1 cellular context compared by ENCODE assay signal in genomic region chr17:193841-194806, GRCh38.
A peak's percentile ranks its signal among the peaks of the same experiment; 100 is the strongest.
TF ChIP-seq lines count a peak whose summit lies in the region.

No MANE protein-coding gene starts in this region.

TF ChIP-seq in HepG2, 621 proteins besides CTCF, POLR2A, EP300 and RAD21 (continued from another document and continues in another):
- TF ChIP-seq HNF1B (CRISPR knock-in tag; IDR thresholded peaks at IDR 0.05) (peak; percentile 79), ZNF878 (CRISPR knock-in tag; IDR thresholded peaks at IDR 0.05) (no peak), KLF12 (CRISPR knock-in tag; IDR thresholded peaks at IDR 0.05; ENCODE audit: borderline replicate concordance) (no peak), RFX1 (IDR thresholded peaks at IDR 0.05) (no peak), ZNF101 (CRISPR knock-in tag; IDR thresholded peaks at IDR 0.05; ENCODE audit: borderline replicate concordance, low read depth) (no peak), SETDB1 (CRISPR knock-in tag; IDR thresholded peaks at IDR 0.05; ENCODE audit: borderline replicate concordance) (0 out of 2 replicates have a peak, but pooled peaks have one; percentile 54), IKZF1 (IDR thresholded peaks at IDR 0.05) (no peak), ZEB1 (IDR thresholded peaks at IDR 0.05; ENCODE audit: insufficient replicate concordance, low read depth) (no peak), ZFP36L1 (CRISPR knock-in tag; IDR thresholded peaks at IDR 0.05) (no peak), MED8 (CRISPR knock-in tag; IDR thresholded peaks at IDR 0.05; ENCODE audit: insufficient replicate concordance) (no peak), ZNF256 (CRISPR knock-in tag; conservative IDR thresholded peaks at IDR 0.05) (no peak), ZNF292 (CRISPR knock-in tag; IDR thresholded peaks at IDR 0.05; ENCODE audit: borderline replicate concordance, low read depth) (no peak), SP1 (IDR thresholded peaks at IDR 0.05) (no peak), SP1 (CRISPR knock-in tag; IDR thresholded peaks at IDR 0.05) (no peak), ZNF3 (CRISPR knock-in tag; IDR thresholded peaks at IDR 0.05) (0 out of 2 replicates have a peak, but pooled peaks have one; percentile 69), DDIT3 (CRISPR knock-in tag; IDR thresholded peaks at IDR 0.05) (no peak), LCORL (IDR thresholded peaks at IDR 0.05) (no peak), LCORL (CRISPR knock-in tag; IDR thresholded peaks at IDR 0.05) (peak; percentile 79), ZNF781 (CRISPR knock-in tag; IDR thresholded peaks at IDR 0.05; ENCODE audit: borderline replicate concordance, not compliant biosample characterization) (no peak), ZNF639 (CRISPR knock-in tag; conservative IDR thresholded peaks at IDR 0.05) (no peak), TAF1 (CRISPR knock-in tag; IDR thresholded peaks at IDR 0.05) (no peak), ZNF746 (CRISPR knock-in tag; IDR thresholded peaks at IDR 0.05) (no peak), TEF (CRISPR knock-in tag; IDR thresholded peaks at IDR 0.05) (no peak), TCF7L2 (IDR thresholded peaks at IDR 0.05; ENCODE audit: low read depth, low read length) (no peak), ZNF274 (CRISPR knock-in tag; IDR thresholded peaks at IDR 0.05) (peak; percentile 1; the same call in 1 of the 2 replicates), ZNF577 (CRISPR knock-in tag; IDR thresholded peaks at IDR 0.05; ENCODE audit: borderline replicate concordance, low read depth) (no peak), ZNF570 (CRISPR knock-in tag; IDR thresholded peaks at IDR 0.05; ENCODE audit: borderline replicate concordance) (no peak), ISX (CRISPR knock-in tag; conservative IDR thresholded peaks at IDR 0.05) (no peak), HDAC1 (CRISPR knock-in tag; IDR thresholded peaks at IDR 0.05) (no peak), ZNF354B (CRISPR knock-in tag; IDR thresholded peaks at IDR 0.05) (no peak), GABPB1 (CRISPR knock-in tag; IDR thresholded peaks at IDR 0.05) (0 out of 2 replicates have a peak, but pooled peaks have one; percentile 53), ZMAT3 (CRISPR knock-in tag; conservative IDR thresholded peaks at IDR 0.05) (no peak), ZNF672 (CRISPR knock-in tag; IDR thresholded peaks at IDR 0.05) (no peak), ZNF816 (CRISPR knock-in tag; IDR thresholded peaks at IDR 0.05; ENCODE audit: borderline replicate concordance) (no peak), FOXK2 (IDR thresholded peaks at IDR 0.05) (no peak), BRCA1 (CRISPR knock-in tag; IDR thresholded peaks at IDR 0.05) (no peak), RBM22 (optimal IDR thresholded peaks at IDR 0.05; ENCODE audit: low read length) (no peak), TFE3 (CRISPR knock-in tag; IDR thresholded peaks at IDR 0.05) (no peak), ZNF547 (CRISPR knock-in tag; IDR thresholded peaks at IDR 0.05) (0 out of 2 replicates have a peak, but pooled peaks have one; percentile 20), ZNF331 (CRISPR knock-in tag; IDR thresholded peaks at IDR 0.05) (no peak; the same call in 1 of the 2 replicates), NR1H2 (CRISPR knock-in tag; IDR thresholded peaks at IDR 0.05; ENCODE audit: borderline replicate concordance, low read depth) (peak; percentile 24; the same call in 1 of the 2 replicates), ZNF766 (CRISPR knock-in tag; IDR thresholded peaks at IDR 0.05; ENCODE audit: borderline replicate concordance) (no peak), PHF20 (CRISPR knock-in tag; IDR thresholded peaks at IDR 0.05) (no peak), MTF1 (CRISPR knock-in tag; IDR thresholded peaks at IDR 0.05) (no peak), GLI4 (CRISPR knock-in tag; IDR thresholded peaks at IDR 0.05; ENCODE audit: borderline replicate concordance) (no peak)
- TF ChIP-seq, protein P1, sequence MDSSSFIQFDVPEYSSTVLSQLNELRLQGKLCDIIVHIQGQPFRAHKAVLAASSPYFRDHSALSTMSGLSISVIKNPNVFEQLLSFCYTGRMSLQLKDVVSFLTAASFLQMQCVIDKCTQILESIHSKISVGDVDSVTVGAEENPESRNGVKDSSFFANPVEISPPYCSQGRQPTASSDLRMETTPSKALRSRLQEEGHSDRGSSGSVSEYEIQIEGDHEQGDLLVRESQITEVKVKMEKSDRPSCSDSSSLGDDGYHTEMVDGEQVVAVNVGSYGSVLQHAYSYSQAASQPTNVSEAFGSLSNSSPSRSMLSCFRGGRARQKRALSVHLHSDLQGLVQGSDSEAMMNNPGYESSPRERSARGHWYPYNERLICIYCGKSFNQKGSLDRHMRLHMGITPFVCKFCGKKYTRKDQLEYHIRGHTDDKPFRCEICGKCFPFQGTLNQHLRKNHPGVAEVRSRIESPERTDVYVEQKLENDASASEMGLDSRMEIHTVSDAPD (CRISPR knock-in tag; IDR thresholded peaks at IDR 0.05) = no peak
- TF ChIP-seq, protein P2, sequence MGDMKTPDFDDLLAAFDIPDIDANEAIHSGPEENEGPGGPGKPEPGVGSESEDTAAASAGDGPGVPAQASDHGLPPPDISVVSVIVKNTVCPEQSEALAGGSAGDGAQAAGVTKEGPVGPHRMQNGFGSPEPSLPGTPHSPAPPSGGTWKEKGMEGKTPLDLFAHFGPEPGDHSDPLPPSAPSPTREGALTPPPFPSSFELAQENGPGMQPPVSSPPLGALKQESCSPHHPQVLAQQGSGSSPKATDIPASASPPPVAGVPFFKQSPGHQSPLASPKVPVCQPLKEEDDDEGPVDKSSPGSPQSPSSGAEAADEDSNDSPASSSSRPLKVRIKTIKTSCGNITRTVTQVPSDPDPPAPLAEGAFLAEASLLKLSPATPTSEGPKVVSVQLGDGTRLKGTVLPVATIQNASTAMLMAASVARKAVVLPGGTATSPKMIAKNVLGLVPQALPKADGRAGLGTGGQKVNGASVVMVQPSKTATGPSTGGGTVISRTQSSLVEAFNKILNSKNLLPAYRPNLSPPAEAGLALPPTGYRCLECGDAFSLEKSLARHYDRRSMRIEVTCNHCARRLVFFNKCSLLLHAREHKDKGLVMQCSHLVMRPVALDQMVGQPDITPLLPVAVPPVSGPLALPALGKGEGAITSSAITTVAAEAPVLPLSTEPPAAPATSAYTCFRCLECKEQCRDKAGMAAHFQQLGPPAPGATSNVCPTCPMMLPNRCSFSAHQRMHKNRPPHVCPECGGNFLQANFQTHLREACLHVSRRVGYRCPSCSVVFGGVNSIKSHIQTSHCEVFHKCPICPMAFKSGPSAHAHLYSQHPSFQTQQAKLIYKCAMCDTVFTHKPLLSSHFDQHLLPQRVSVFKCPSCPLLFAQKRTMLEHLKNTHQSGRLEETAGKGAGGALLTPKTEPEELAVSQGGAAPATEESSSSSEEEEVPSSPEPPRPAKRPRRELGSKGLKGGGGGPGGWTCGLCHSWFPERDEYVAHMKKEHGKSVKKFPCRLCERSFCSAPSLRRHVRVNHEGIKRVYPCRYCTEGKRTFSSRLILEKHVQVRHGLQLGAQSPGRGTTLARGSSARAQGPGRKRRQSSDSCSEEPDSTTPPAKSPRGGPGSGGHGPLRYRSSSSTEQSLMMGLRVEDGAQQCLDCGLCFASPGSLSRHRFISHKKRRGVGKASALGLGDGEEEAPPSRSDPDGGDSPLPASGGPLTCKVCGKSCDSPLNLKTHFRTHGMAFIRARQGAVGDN (CRISPR knock-in tag; IDR thresholded peaks at IDR 0.05) = peak; percentile 90
- TF ChIP-seq, protein P3, sequence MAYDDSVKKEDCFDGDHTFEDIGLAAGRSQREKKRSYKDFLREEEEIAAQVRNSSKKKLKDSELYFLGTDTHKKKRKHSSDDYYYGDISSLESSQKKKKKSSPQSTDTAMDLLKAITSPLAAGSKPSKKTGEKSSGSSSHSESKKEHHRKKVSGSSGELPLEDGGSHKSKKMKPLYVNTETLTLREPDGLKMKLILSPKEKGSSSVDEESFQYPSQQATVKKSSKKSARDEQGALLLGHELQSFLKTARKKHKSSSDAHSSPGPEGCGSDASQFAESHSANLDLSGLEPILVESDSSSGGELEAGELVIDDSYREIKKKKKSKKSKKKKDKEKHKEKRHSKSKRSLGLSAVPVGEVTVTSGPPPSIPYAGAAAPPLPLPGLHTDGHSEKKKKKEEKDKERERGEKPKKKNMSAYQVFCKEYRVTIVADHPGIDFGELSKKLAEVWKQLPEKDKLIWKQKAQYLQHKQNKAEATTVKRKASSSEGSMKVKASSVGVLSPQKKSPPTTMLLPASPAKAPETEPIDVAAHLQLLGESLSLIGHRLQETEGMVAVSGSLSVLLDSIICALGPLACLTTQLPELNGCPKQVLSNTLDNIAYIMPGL (CRISPR knock-in tag; IDR thresholded peaks at IDR 0.05; ENCODE audit: borderline replicate concordance in 1 of 2, low read depth in 1 of 2) = peak in 1 of 2 experiments; percentile 57; a peak in 2 of 4 replicates
- TF ChIP-seq, protein P4, sequence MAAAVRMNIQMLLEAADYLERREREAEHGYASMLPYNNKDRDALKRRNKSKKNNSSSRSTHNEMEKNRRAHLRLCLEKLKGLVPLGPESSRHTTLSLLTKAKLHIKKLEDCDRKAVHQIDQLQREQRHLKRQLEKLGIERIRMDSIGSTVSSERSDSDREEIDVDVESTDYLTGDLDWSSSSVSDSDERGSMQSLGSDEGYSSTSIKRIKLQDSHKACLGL (CRISPR knock-in tag; IDR thresholded peaks at IDR 0.05) = 0 out of 2 replicates have a peak, but pooled peaks have one; percentile 24
- TF ChIP-seq, protein P5, sequence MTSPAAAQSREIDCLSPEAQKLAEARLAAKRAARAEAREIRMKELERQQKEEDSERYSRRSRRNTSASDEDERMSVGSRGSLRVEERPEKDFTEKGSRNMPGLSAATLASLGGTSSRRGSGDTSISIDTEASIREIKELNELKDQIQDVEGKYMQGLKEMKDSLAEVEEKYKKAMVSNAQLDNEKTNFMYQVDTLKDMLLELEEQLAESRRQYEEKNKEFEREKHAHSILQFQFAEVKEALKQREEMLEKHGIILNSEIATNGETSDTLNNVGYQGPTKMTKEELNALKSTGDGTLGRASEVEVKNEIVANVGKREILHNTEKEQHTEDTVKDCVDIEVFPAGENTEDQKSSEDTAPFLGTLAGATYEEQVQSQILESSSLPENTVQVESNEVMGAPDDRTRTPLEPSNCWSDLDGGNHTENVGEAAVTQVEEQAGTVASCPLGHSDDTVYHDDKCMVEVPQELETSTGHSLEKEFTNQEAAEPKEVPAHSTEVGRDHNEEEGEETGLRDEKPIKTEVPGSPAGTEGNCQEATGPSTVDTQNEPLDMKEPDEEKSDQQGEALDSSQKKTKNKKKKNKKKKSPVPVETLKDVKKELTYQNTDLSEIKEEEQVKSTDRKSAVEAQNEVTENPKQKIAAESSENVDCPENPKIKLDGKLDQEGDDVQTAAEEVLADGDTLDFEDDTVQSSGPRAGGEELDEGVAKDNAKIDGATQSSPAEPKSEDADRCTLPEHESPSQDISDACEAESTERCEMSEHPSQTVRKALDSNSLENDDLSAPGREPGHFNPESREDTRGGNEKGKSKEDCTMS (CRISPR knock-in tag; conservative IDR thresholded peaks at IDR 0.05) = no peak
